Comparison of ENCODE assay signal across 8 cellular contexts in genomic region chr19:19170053-19170945, GRCh38. TPM values are rescaled to one million over a fixed set of nuclear protein-coding genes. Genes with fewer than 3 reads are reported as not detected.
A peak's percentile ranks its signal among the peaks of the same experiment; 100 is the strongest.
DNase-seq lines count a peak whose midpoint lies in the region; ATAC-seq, FAIRE-seq and TF ChIP-seq lines count a peak whose summit lies in the region.

TSS of gene MEF2B (minus strand) at chr19:19170263. CDS start at chr19:19150735, 19,528 bp downstream.

- no peaks in the 10 kb centered on the region for H3K27me3 ChIP-seq in Panc1 (ENCODE audit: control insufficient read depth, insufficient read depth, low read length)
- no peaks in the 10 kb centered on the region for H3K27me3 ChIP-seq in osteoblast (ENCODE audit: insufficient read depth, low read length)
- H3K27me3 ChIP-seq in thoracic aorta (replicated peaks; ENCODE audit: insufficient read depth), result no peaks in the 10 kb centered on the region

- H3K27ac ChIP-seq in Panc1 (ENCODE audit: low read length) (no peak within 1 kb of the TSS), osteoblast (ENCODE audit: low read depth, low read length) (no peak within 1 kb of the TSS), thoracic aorta (no peak within 1 kb of the TSS)

- H3K9me3 ChIP-seq in Panc1 (ENCODE audit: control insufficient read depth, insufficient read depth, low read depth, low read length), result no peaks in the 10 kb centered on the region
- H3K9me3 ChIP-seq in osteoblast (ENCODE audit: low read depth, low read length), result no peaks in the 10 kb centered on the region
- H3K9me3 ChIP-seq in thoracic aorta, result no peaks in the 10 kb centered on the region

- TF ChIP-seq CTCF in Panc1 (IDR thresholded peaks at IDR 0.05) (no peak), osteoblast (IDR thresholded peaks at IDR 0.05; ENCODE audit: extremely low read depth, low read depth, low read length) (no peak), thoracic aorta (IDR thresholded peaks at IDR 0.05) (no peak)

- no TSS peak for BruUV-seq in Panc1 (replicated peaks; lab: Mats Ljungman, UMichigan)

- H3K4me3 ChIP-seq in Panc1 (ENCODE audit: low read depth in 2 of 2, low read length in 2 of 2), result no peak within 1 kb of the TSS
- H3K4me3 ChIP-seq in osteoblast (ENCODE audit: insufficient read depth, low read length), result peak within 1 kb of the TSS; percentile 30
- peak within 1 kb of the TSS; percentile 53 for H3K4me3 ChIP-seq in thoracic aorta

- no peak for FAIRE-seq in frontal cortex (lab: Jason Lieb, UNC)

- H3K4me1 ChIP-seq in Panc1 (ENCODE audit: control insufficient read depth, insufficient read depth, low read length) (no peaks in the 10 kb centered on the region), osteoblast (ENCODE audit: insufficient read depth, low read length) (peaks cover 11% of the 10 kb centered on the region), thoracic aorta (ENCODE audit: control insufficient read depth in 1 of 2, low read depth in 2 of 2) (peaks cover 6 to 9% of the 10 kb centered on the region in 2 donors)

- DNase-seq in CD1c-positive myeloid dendritic cell (ENCODE audit: extremely low spot score) (peak; percentile 75), Panc1 (ENCODE audit: low read depth, low spot score) (no peak), frontal cortex (ENCODE audit: low spot score in 2 of 2) (peak; percentile 69 to 85), osteoblast (ENCODE audit: insufficient read length, low spot score, missing footprints) (peak; percentile 97), thoracic aorta (ENCODE audit: low spot score) (no peak)
- peak; percentile 64 for DNase-seq in activated effector memory CD4-positive, alpha-beta T cell treated with Interleukin-2 at 50 U/mL for 16 hours

- POLR2A ChIA-PET in Panc1 (lab: Charles Lee), result no interaction called here

- no peaks in the 10 kb centered on the region for H3K79me2 ChIP-seq in osteoblast (ENCODE audit: insufficient read depth, low read length)

- CTCF ChIA-PET in Panc1 (lab: Charles Lee), result no interaction called here

- ATAC-seq in GM19324 (IDR thresholded peaks at IDR 0.05; ENCODE audit: low FRiP score, unreplicated experiment), result peak; percentile 85
- ATAC-seq in HG03520 (IDR thresholded peaks at IDR 0.05; ENCODE audit: unreplicated experiment), result peak; percentile 86
- ATAC-seq in Panc1, result peak; percentile 65
- no peak for ATAC-seq in thoracic aorta (ENCODE audit: insufficient number of reproducible peaks, low FRiP score, low read depth)

- peaks cover 3% of the 10 kb centered on the region for H4K20me1 ChIP-seq in osteoblast (ENCODE audit: insufficient read depth, low read length)

- peak within 1 kb of the TSS; percentile 18 for H3K4me2 ChIP-seq in osteoblast (ENCODE audit: insufficient read depth, low read length)

- H3K36me3 ChIP-seq in Panc1 (ENCODE audit: control insufficient read depth, insufficient read depth, low read length) (no peaks in the 10 kb centered on the region), osteoblast (ENCODE audit: insufficient read depth, low read length) (no peaks in the 10 kb centered on the region), thoracic aorta (no peaks in the 10 kb centered on the region)

- in situ Hi-C loops in Panc1 (cut with HindIII; ENCODE audit: low pct_unique_long_range_greater_than_20kb, low sequenced_read_pairs), result no loop called here

- H2AFZ ChIP-seq in osteoblast (ENCODE audit: low read length), result no peak within 1 kb of the TSS

- intact Hi-C loops in Panc1 (cut with micrococcal nuclease; ENCODE audit: unreplicated experiment), result no loop called here

RNA-seq across cellular contexts. Expression of gene MEF2B, which starts in this region (rescaled TPM):
- total RNA-seq in Panc1 (2021; ENCODE audit: unreplicated experiment), result 1.1 TPM
- polyA plus RNA-seq in Panc1 (2012; ENCODE audit: insufficient read length), result 0.68 TPM
- total RNA-seq in frontal cortex, result not detected
- 0.29 and 0.36 TPM in 2 replicates for total RNA-seq in osteoblast
- total RNA-seq in thoracic aorta, result 1 to 10 TPM; 1.5 to 2.0 TPM

Comparison
In these comparisons a context has a peak if more than half of its experiments do, and no peak if none do; other contexts are left out.
1. Peak in DNase-seq in frontal cortex; RNA of the gene not detected or under 1 TPM.
2. Peak in DNase-seq, H3K4me3 ChIP-seq and H3K4me2 ChIP-seq in osteoblast; RNA of the gene not detected or under 1 TPM.
3. DNase-seq: peak in CD1c-positive myeloid dendritic cell (single experiment) and activated effector memory CD4-positive, alpha-beta T cell treated with Interleukin-2 at 50 U/mL for 16 hours (single experiment); none in Panc1 (single experiment) and thoracic aorta (single experiment).